Comparison of ENCODE assay signal across 11 cellular contexts in the genomic region with DNA sequence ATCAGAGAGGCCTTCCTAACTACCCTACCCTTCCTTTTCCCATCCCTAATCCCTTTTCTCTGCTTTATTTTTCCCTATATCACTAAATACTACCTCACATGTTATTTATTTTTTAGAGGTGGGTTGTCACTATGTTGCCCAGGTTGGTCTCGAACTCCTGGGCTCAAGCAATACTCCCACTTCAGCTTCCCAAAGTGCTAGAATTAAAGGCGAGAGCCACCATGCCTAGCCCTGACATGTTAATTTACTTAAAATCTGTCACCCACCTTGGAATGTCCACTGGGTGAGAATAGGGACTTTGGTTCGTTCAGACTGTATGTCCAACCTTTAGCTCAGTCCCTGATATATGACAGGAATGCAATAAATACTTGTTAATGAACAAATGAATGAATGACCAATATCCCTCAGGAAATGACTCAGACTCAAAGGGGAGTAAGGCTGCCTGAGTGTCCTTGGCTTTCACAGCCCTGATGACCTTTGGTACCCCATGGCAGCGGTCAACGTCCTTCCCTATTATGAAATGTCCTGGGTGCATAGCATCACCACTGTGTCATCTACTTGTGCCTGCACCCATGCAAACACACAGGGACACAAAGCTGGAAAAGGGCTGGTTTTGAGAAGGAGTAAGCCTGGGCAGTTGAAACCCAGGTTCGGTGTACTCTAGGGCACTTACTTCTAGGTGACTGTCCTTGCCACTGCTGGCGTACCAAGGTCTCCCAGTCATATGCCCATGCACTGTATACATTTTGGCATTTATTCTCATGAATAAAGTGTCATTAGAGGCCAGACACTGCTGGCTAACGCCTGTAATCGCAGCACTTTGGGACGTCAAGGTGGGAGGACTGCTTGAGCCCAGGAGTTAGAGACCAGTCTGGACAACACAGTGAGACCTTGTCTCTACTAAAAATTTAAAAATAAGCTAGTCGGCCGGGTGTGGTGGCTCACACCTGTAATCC. TPM values are rescaled to one million over a fixed set of nuclear protein-coding genes. Genes with fewer than 3 reads are reported as not detected.
DNase-seq lines count a peak whose midpoint lies in the region; ATAC-seq, FAIRE-seq and TF ChIP-seq lines count a peak whose summit lies in the region.
"Had no signal": no experiment of that assay in that cellular context is flagged by ENCODE, and none has a peak within 500 bp of the region (broad histone marks: within the 10 kb centered on the region; RNA-seq: fewer than 3 reads in every experiment).

No MANE protein-coding gene starts in this region.

- ATAC-seq in A549: peak; percentile 74 to 84
- ATAC-seq in lung (ENCODE audit: insufficient read depth, low FRiP score): peak; percentile 54
- ATAC-seq in GM19328 (IDR thresholded peaks at IDR 0.05; ENCODE audit: unreplicated experiment): no peak

- in situ Hi-C loops in brain microvascular endothelial cell (cut with HindIII; ENCODE audit: low pct_ligation_motif_present, low sequenced_read_pairs) (no loop called here), G401 (cut with HindIII; ENCODE audit: low sequenced_read_pairs) (no loop called here)

- TF ChIP-seq RAD21 in A549 (conservative IDR thresholded peaks at IDR 0.05 in 1 of 2, IDR thresholded peaks at IDR 0.05 in 1 of 2): peak in 1 of 2 experiments; percentile 12; a peak in 1 of 5 replicates

- peak overlapping the region; percentile 74 for H3K4me2 ChIP-seq in A549

- DNase-seq in A549 (ENCODE audit: low read depth in 1 of 2, low spot score in 1 of 2) (peak; percentile 85 to 92), HT1080 (ENCODE audit: low read depth) (peak; percentile 77), brain microvascular endothelial cell (peak; percentile 40), lung (ENCODE audit: low spot score) (peak; percentile 59), G401 (ENCODE audit: low spot score) (no peak), SJCRH30 (no peak), NCI-H1105 treated with DMSO at 0.1 percent for 48 hours (lab: John Stamatoyannopoulos, UW) (no peak)
- DNase-seq: hippocampal formation had no signal

- H3K9me3 ChIP-seq in A549: no peaks in the 10 kb centered on the region
- H3K9me3 ChIP-seq in lung (ENCODE audit: control insufficient read depth in 2 of 2, insufficient read depth in 1 of 2, low read length in 1 of 2): no peaks in the 10 kb centered on the region
- H3K9me3 ChIP-seq in SJCRH30 (replicated peaks): no peaks in the 10 kb centered on the region

- peak; percentile 90 to 97; a peak in 4 of 5 replicates for TF ChIP-seq EP300 in A549 (IDR thresholded peaks at IDR 0.05)

- no peaks in the 10 kb centered on the region for H3K27me3 ChIP-seq in brain microvascular endothelial cell (replicated peaks)
- H3K27me3 ChIP-seq in lung (ENCODE audit: control insufficient read depth, insufficient read depth): no peaks in the 10 kb centered on the region
- H3K27me3 ChIP-seq in SJCRH30: no peaks in the 10 kb centered on the region

- TF ChIP-seq CTCF in A549 (IDR thresholded peaks at IDR 0.05) (no peak), brain microvascular endothelial cell (IDR thresholded peaks at IDR 0.05; ENCODE audit: low read depth, low read length, missing control alignments) (no peak), lung (IDR thresholded peaks at IDR 0.05; ENCODE audit: control extremely low read depth, extremely low read depth) (no peak)

- H3K36me3 ChIP-seq in brain microvascular endothelial cell (replicated peaks) (peaks cover 12% of the 10 kb centered on the region), lung (ENCODE audit: control insufficient read depth in 2 of 2, insufficient read depth in 2 of 2, low read length in 2 of 2) (peaks cover 6 to 15% of the 10 kb centered on the region in 2 donors), SJCRH30 (peaks cover 2% of the 10 kb centered on the region)

- WGBS in A549 (ENCODE audit: missing lambda C conversion rate): 33% methylated on average over 12 of the region's 12 CpGs
- 82 to 85% methylated on average over 12 of the region's 12 CpGs for WGBS in lung, 2 donors

- POLR2A ChIA-PET in A549 (lab: Yijun Ruan, JAX): interaction anchor here (0.6 to 2.6 kb wide), 9 partner anchors 8 to 92 kb away, joined by 3 to 17 read pairs (median 4); partner anchors contain the start of gene BCL2L1

- FAIRE-seq in A549 (lab: Jason Lieb, UNC): no peak
- FAIRE-seq: G401.6 had no signal

- H3K27ac ChIP-seq in A549: peak overlapping the region; percentile 89 to 95
- H3K27ac ChIP-seq in brain microvascular endothelial cell: no peak overlapping the region
- H3K27ac ChIP-seq in lung (ENCODE audit: low read depth in 1 of 2, low read length in 1 of 2): peak overlapping the region; percentile 80 to 86
- H3K27ac ChIP-seq in SJCRH30: no peak overlapping the region

- H3K4me3 ChIP-seq in A549 (peak overlapping the region; percentile 22; the same call in 1 of the 3 replicates), brain microvascular endothelial cell (ENCODE audit: low read depth, low read length) (no peak overlapping the region), lung (no peak overlapping the region), SJCRH30 (no peak overlapping the region)

- H3K4me1 ChIP-seq in A549: peaks cover 100% of the 10 kb centered on the region
- H3K4me1 ChIP-seq in lung (ENCODE audit: control insufficient read depth in 2 of 2, insufficient read depth in 2 of 2, low read length in 2 of 2): peaks cover 40 to 66% of the 10 kb centered on the region in 2 donors
- peaks cover 66% of the 10 kb centered on the region for H3K4me1 ChIP-seq in SJCRH30

- TF ChIP-seq POLR2A in A549 (IDR thresholded peaks at IDR 0.05; ENCODE audit: low read length): no peak

- CTCF ChIA-PET in A549 (lab: Yijun Ruan, JAX): interaction anchor here (0.8 to 13.2 kb wide), 14 partner anchors 9 to 133 kb away, joined by 3 to 159 read pairs (median 5); partner anchors contain the start of gene BCL2L1

TF ChIP-seq in A549, 52 proteins besides CTCF, POLR2A, EP300 and RAD21 (continues in another document):
- no peak for TF ChIP-seq ZFP36 (IDR thresholded peaks at IDR 0.05; ENCODE audit: borderline replicate concordance, partially characterized antibody)
- TF ChIP-seq CHD2 (IDR thresholded peaks at IDR 0.05; ENCODE audit: low read length, partially characterized antibody): no peak
- TF ChIP-seq KDM5A (IDR thresholded peaks at IDR 0.05): no peak
- TF ChIP-seq SMC3 (IDR thresholded peaks at IDR 0.05): peak; percentile 36; the same call in 2 of the 3 replicates
- TF ChIP-seq, protein P1, sequence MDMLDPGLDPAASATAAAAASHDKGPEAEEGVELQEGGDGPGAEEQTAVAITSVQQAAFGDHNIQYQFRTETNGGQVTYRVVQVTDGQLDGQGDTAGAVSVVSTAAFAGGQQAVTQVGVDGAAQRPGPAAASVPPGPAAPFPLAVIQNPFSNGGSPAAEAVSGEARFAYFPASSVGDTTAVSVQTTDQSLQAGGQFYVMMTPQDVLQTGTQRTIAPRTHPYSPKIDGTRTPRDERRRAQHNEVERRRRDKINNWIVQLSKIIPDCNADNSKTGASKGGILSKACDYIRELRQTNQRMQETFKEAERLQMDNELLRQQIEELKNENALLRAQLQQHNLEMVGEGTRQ (IDR thresholded peaks at IDR 0.05): no peak
- TF ChIP-seq HOXB5 (CRISPR knock-in tag; IDR thresholded peaks at IDR 0.05): no peak; the same call in 1 of the 2 replicates

RNA-seq across cellular contexts. Expression of gene BCL2L1, which starts 26.5 kb away (rescaled TPM):
- polyA plus RNA-seq in A549 (2011; rRNA removed) (159 and 178 TPM in 2 replicates), A549 (2017; fragmentation: RNase III; extraction: RNeasy Plus Mini Kit Qiagen cat#74134 plus additional on column Dnase treatment) (143 to 157 TPM (median 154 TPM) in 3 replicates), lung (100 to 1,000 TPM; 107 to 120 TPM)
- polyA plus RNA-seq in A549 (2012; cell fraction: cytosol; rRNA removed): 100 and 118 TPM in 2 replicates
- polyA plus RNA-seq in A549 (2012; cell fraction: nucleus; rRNA removed): 93.5 and 108 TPM in 2 replicates
- 116 and 122 TPM in 2 replicates for polyA minus RNA-seq in A549 (2011; rRNA and poly(A)+ RNA removed)
- total RNA-seq in HT1080 (2014; rRNA removed; shearing (Covaris generic)): 120 and 146 TPM in 2 replicates
- 163 and 167 TPM in 2 replicates for polyA plus RNA-seq in HT1080 (2015; cell fraction: cytosol; rRNA removed)
- 93.6 and 93.9 TPM in 2 replicates for polyA plus RNA-seq in HT1080 (2015; cell fraction: nucleus; rRNA removed)
- total RNA-seq in lung: 100 to 1,000 TPM; 113 to 150 TPM
- total RNA-seq in G401 (2014; rRNA removed; shearing (Covaris generic)): 104 and 109 TPM in 2 replicates
- total RNA-seq in SJCRH30 (2014; rRNA removed; shearing (Covaris generic)): 33.1 and 33.4 TPM in 2 replicates

RNA-seq across cellular contexts. Expression of gene TPX2, which starts 43.0 kb away (rescaled TPM):
- polyA plus RNA-seq in A549 (2011; rRNA removed): 79.4 and 92.9 TPM in 2 replicates
- polyA plus RNA-seq in A549 (2012; cell fraction: cytosol; rRNA removed): 33.0 and 33.5 TPM in 2 replicates
- 30.7 and 46.3 TPM in 2 replicates for polyA plus RNA-seq in A549 (2012; cell fraction: nucleus; rRNA removed)
- 84.9 to 106 TPM (median 92.9 TPM) in 3 replicates for polyA plus RNA-seq in A549 (2017; fragmentation: RNase III; extraction: RNeasy Plus Mini Kit Qiagen cat#74134 plus additional on column Dnase treatment)
- polyA minus RNA-seq in A549 (2011; rRNA and poly(A)+ RNA removed): 39.4 and 42.7 TPM in 2 replicates
- 177 and 183 TPM in 2 replicates for total RNA-seq in HT1080 (2014; rRNA removed; shearing (Covaris generic))
- polyA plus RNA-seq in HT1080 (2015; cell fraction: cytosol; rRNA removed): 121 and 137 TPM in 2 replicates
- 272 and 278 TPM in 2 replicates for polyA plus RNA-seq in HT1080 (2015; cell fraction: nucleus; rRNA removed)
- total RNA-seq in lung: 1 to 10 TPM; 1.6 to 6.5 TPM
- 1 to 10 TPM; 2.0 to 2.1 TPM for polyA plus RNA-seq in lung
- 94.2 and 155 TPM in 2 replicates for total RNA-seq in G401 (2014; rRNA removed; shearing (Covaris generic))
- 237 and 240 TPM in 2 replicates for total RNA-seq in SJCRH30 (2014; rRNA removed; shearing (Covaris generic))

RNA-seq across cellular contexts. Expression of gene COX4I2, which starts 58.4 kb away (rescaled TPM):
- not detected in 2 replicates for polyA plus RNA-seq in A549 (2011; rRNA removed)
- polyA plus RNA-seq in A549 (2012; cell fraction: cytosol; rRNA removed): not detected in 2 replicates
- polyA plus RNA-seq in A549 (2012; cell fraction: nucleus; rRNA removed): not detected in 2 replicates
- polyA plus RNA-seq in A549 (2017; fragmentation: RNase III; extraction: RNeasy Plus Mini Kit Qiagen cat#74134 plus additional on column Dnase treatment): not detected in 3 replicates
- not detected in 2 replicates for polyA minus RNA-seq in A549 (2011; rRNA and poly(A)+ RNA removed)
- total RNA-seq in HT1080 (2014; rRNA removed; shearing (Covaris generic)): not detected in 2 replicates
- polyA plus RNA-seq in HT1080 (2015; cell fraction: cytosol; rRNA removed): not detected in 2 replicates
- not detected in 2 replicates for polyA plus RNA-seq in HT1080 (2015; cell fraction: nucleus; rRNA removed)
- total RNA-seq in lung: 10 to 100 TPM; 14.4 to 18.8 TPM
- 10 to 100 TPM; 21.0 to 51.8 TPM for polyA plus RNA-seq in lung
- total RNA-seq in G401 (2014; rRNA removed; shearing (Covaris generic)): not detected in 2 replicates
- not detected in 2 replicates for total RNA-seq in SJCRH30 (2014; rRNA removed; shearing (Covaris generic))
- total RNA-seq: T-helper 2 cell treated with Interferon-gamma antibody and Interleukin-4, amounts not matched to agents 100 ng/mL and 5 ng/mL, for 36 hours had no signal

Comparison
In these comparisons a context has a peak if more than half of its experiments do, and no peak if none do; other contexts are left out.
1. DNase-seq: peak in A549 (2 of 2), HT1080 (single experiment), brain microvascular endothelial cell (single experiment) and lung (single experiment); none in G401 (single experiment), SJCRH30 (0 of 2) and NCI-H1105 treated with DMSO at 0.1 percent for 48 hours (single experiment).
2. H3K27ac ChIP-seq: peak in A549 (2 of 2) and lung (2 of 2); none in brain microvascular endothelial cell (single experiment) and SJCRH30 (single experiment).
3. RNA of gene TPX2, which starts 43.0 kb away (total RNA-seq): 237 to 240 TPM in SJCRH30, 177 to 183 TPM in HT1080 and 94.2 to 155 TPM in G401; 1.6 to 6.5 TPM in lung; every median in the first group is over 10 times any median in the second.
4. RNA of gene COX4I2, which starts 58.4 kb away (total RNA-seq): 14.4 to 18.8 TPM in lung; not detected in HT1080, not detected in G401 and not detected in SJCRH30; every median in the first group is over 10 times any median in the second.